In the genomic region with DNA sequence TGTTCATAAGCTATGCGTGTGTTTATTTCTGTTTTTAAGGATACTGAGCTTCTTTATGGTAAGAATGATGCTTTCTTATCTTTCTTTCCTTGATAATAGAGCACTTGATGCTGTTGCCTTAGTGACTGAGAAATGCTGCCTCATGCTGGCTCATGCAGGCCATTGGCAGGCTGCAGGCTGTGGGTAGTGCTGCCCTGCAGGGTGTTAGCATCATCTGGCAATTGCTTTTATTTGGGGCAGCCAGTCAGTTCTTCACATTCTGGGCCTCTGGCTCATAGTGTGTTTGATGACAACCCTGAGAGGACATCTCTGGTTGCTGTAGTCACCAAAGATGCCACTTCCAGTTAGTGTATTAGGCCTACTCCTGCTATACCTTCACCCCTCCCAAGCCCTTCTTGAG, we compare ENCODE assay signal across 27 cellular contexts.
"Had no signal": no experiment of that assay in that cellular context is flagged by ENCODE, and none has a peak within 500 bp of the region (broad histone marks: within the 10 kb centered on the region; RNA-seq: fewer than 3 reads in every experiment).

No MANE protein-coding gene starts in this region.

- H3K36me3 ChIP-seq: lower lobe of right lung, pancreas, right lobe of liver, transverse colon, upper lobe of left lung, vagina had no signal

- DNase-seq: hippocampal formation; kidney glomerular epithelial cell; left cardiac atrium; lower lobe of right lung; mammary epithelial cell; mesenchymal stem cell; naive B cell; natural killer cell; nephron progenitor cell; nucleus accumbens; pancreas; psoas muscle; right lobe of liver; stimulated activated CD4-positive, alpha-beta T cell treated with anti-CD3 and anti-CD28 coated beads, Interleukin-1b, Interleukin-23, amount 100 ng/mL, for 48 hours; stimulated activated CD4-positive, alpha-beta T cell treated with anti-CD3 and anti-CD28 coated beads, Interleukin-2, amount 100 ng/mL, for 48 hours; stimulated activated CD4-positive, alpha-beta T cell treated with anti-CD3 and anti-CD28 coated beads, Interleukin-4, amount 100 ng/mL, for 4 hours; stimulated activated CD8-positive, alpha-beta memory T cell treated with anti-CD3 and anti-CD28 coated beads, Interleukin-4, amount 100 ng/mL, for 48 hours; stimulated activated naive CD4-positive, alpha-beta T cell treated with Interleukin-2 at 50 U/mL for 16 hours; stimulated activated naive CD8-positive, alpha-beta T cell treated with anti-CD3 and anti-CD28 coated beads, Interleukin-15, amount 100 ng/mL, for 72 hours; substantia nigra; transverse colon; upper lobe of left lung had no signal

- H3K9me3 ChIP-seq: lower lobe of right lung, pancreas, psoas muscle, right lobe of liver, transverse colon, upper lobe of left lung, vagina had no signal

- H3K9me3 Mint-ChIP-seq: mesothelial cell of epicardium; natural killer cell; nephron progenitor cell; stimulated activated memory B cell treated with anti-CD40 and anti-IgM and Interleukin-4, amounts not matched to agents 10 μg/mL and 1 μg/mL and 100 μg/mL, for 72 hours; stimulated activated naive CD8-positive, alpha-beta T cell treated with anti-CD3 and anti-CD28 coated beads, Interleukin-15, amount 100 ng/mL, for 72 hours had no signal

- H3K27ac Mint-ChIP-seq: mesothelial cell of epicardium; natural killer cell; nephron progenitor cell; stimulated activated memory B cell treated with anti-CD40 and anti-IgM and Interleukin-4, amounts not matched to agents 10 μg/mL and 1 μg/mL and 100 μg/mL, for 72 hours; stimulated activated naive CD8-positive, alpha-beta T cell treated with anti-CD3 and anti-CD28 coated beads, Interleukin-15, amount 100 ng/mL, for 72 hours had no signal

- H3K27me3 ChIP-seq: pancreas, right lobe of liver, vagina had no signal

- H3K4me1 Mint-ChIP-seq: mesothelial cell of epicardium; naive B cell; natural killer cell; nephron progenitor cell; stimulated activated memory B cell treated with anti-CD40 and anti-IgM and Interleukin-4, amounts not matched to agents 10 μg/mL and 1 μg/mL and 100 μg/mL, for 72 hours; stimulated activated naive CD8-positive, alpha-beta T cell treated with anti-CD3 and anti-CD28 coated beads, Interleukin-15, amount 100 ng/mL, for 72 hours had no signal

- H3K4me3 ChIP-seq: lower lobe of right lung, pancreas, psoas muscle, right lobe of liver, smooth muscle cell, transverse colon, upper lobe of left lung, vagina had no signal

- H3K4me1 ChIP-seq: lower lobe of right lung, pancreas, psoas muscle, right lobe of liver, transverse colon, upper lobe of left lung, vagina had no signal

- H3K27ac ChIP-seq: lower lobe of right lung, pancreas, psoas muscle, right lobe of liver, transverse colon, upper lobe of left lung, vagina had no signal

- H3K4me2 ChIP-seq: smooth muscle cell had no signal

- H3K36me3 Mint-ChIP-seq: mesothelial cell of epicardium; naive B cell; natural killer cell; stimulated activated memory B cell treated with anti-CD40 and anti-IgM and Interleukin-4, amounts not matched to agents 10 μg/mL and 1 μg/mL and 100 μg/mL, for 72 hours had no signal

- ATAC-seq: left cardiac atrium; left lobe of liver; lower lobe of right lung; natural killer cell; pancreas; psoas muscle; right lobe of liver; stimulated activated memory B cell treated with anti-CD40 and anti-IgM and Interleukin-4, amounts not matched to agents 10 μg/mL and 1 μg/mL and 100 μg/mL, for 72 hours; stimulated activated naive CD8-positive, alpha-beta T cell treated with anti-CD3 and anti-CD28 coated beads, Interleukin-15, amount 100 ng/mL, for 72 hours had no signal

- H3K4me3 Mint-ChIP-seq: mesothelial cell of epicardium; naive B cell; natural killer cell; nephron progenitor cell; stimulated activated memory B cell treated with anti-CD40 and anti-IgM and Interleukin-4, amounts not matched to agents 10 μg/mL and 1 μg/mL and 100 μg/mL, for 72 hours; stimulated activated naive CD8-positive, alpha-beta T cell treated with anti-CD3 and anti-CD28 coated beads, Interleukin-15, amount 100 ng/mL, for 72 hours had no signal
